ENCODE assay signal across 1 cellular context in the genomic region with DNA sequence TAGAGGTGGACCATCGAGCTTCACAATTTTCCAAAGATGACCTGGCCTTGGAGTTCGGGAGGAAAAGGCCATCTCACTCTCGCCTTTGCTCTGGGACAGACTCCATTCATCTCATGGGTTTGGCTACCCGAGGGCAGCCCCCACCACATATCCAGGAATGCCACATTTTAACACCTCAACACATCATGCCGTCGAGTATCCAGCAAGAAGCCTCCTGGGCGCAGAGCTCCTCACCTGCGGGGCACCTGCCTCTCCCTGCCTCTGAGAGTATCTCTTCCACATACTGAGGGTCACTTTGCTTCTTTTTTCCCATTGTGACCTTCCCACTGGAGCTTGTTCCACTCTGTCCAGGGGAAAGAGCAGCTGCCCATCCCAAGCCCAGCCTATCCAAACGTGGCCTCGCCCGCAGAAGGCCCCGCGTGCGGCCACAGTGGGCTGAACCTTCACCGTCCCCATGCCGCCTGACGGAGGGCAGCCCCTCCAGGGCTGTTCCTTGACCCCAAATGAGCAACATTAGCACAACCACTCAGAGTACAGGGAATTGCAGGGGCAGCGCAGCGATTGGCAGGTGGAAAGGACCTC.
TF ChIP-seq lines count a peak whose summit lies in the region.

No MANE protein-coding gene starts in this region.

TF ChIP-seq in HepG2, 621 proteins besides CTCF, POLR2A, EP300 and RAD21:
- no peak for TF ChIP-seq ZNF326 (CRISPR knock-in tag; IDR thresholded peaks at IDR 0.05; ENCODE audit: borderline replicate concordance)
- TF ChIP-seq, protein P1, sequence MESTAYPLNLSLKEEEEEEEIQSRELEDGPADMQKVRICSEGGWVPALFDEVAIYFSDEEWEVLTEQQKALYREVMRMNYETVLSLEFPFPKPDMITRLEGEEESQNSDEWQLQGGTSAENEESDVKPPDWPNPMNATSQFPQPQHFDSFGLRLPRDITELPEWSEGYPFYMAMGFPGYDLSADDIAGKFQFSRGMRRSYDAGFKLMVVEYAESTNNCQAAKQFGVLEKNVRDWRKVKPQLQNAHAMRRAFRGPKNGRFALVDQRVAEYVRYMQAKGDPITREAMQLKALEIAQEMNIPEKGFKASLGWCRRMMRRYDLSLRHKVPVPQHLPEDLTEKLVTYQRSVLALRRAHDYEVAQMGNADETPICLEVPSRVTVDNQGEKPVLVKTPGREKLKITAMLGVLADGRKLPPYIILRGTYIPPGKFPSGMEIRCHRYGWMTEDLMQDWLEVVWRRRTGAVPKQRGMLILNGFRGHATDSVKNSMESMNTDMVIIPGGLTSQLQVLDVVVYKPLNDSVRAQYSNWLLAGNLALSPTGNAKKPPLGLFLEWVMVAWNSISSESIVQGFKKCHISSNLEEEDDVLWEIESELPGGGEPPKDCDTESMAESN (CRISPR knock-in tag; conservative IDR thresholded peaks at IDR 0.05) = no peak
- no peak for TF ChIP-seq SALL2 (CRISPR knock-in tag; IDR thresholded peaks at IDR 0.05)
- no peak for TF ChIP-seq TCF7L2 (IDR thresholded peaks at IDR 0.05; ENCODE audit: low read depth, low read length)
- TF ChIP-seq, protein P2, sequence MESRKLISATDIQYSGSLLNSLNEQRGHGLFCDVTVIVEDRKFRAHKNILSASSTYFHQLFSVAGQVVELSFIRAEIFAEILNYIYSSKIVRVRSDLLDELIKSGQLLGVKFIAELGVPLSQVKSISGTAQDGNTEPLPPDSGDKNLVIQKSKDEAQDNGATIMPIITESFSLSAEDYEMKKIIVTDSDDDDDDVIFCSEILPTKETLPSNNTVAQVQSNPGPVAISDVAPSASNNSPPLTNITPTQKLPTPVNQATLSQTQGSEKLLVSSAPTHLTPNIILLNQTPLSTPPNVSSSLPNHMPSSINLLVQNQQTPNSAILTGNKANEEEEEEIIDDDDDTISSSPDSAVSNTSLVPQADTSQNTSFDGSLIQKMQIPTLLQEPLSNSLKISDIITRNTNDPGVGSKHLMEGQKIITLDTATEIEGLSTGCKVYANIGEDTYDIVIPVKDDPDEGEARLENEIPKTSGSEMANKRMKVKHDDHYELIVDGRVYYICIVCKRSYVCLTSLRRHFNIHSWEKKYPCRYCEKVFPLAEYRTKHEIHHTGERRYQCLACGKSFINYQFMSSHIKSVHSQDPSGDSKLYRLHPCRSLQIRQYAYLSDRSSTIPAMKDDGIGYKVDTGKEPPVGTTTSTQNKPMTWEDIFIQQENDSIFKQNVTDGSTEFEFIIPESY (CRISPR knock-in tag; IDR thresholded peaks at IDR 0.05) = 0 out of 2 replicates have a peak, but pooled peaks have one; percentile 34
